ENCODE assay signal across 10 cellular contexts in genomic region chr14:101823081-101823480, GRCh38.
A peak's percentile ranks its signal among the peaks of the same experiment; 100 is the strongest.
DNase-seq lines count a peak whose midpoint lies in the region; ATAC-seq and TF ChIP-seq lines count a peak whose summit lies in the region.
"Had no signal": no experiment of that assay in that cellular context is flagged by ENCODE, and none has a peak within 500 bp of the region (broad histone marks: within the 10 kb centered on the region; RNA-seq: fewer than 3 reads in every experiment).

No MANE protein-coding gene starts in this region.

- peak overlapping the region; percentile 91 for H3K4me2 ChIP-seq in OCI-LY7 (ENCODE audit: low read length)

- peaks cover 56% of the 10 kb centered on the region for H3K36me3 ChIP-seq in OCI-LY7 (ENCODE audit: insufficient read depth, low read length)
- no peaks in the 10 kb centered on the region for H3K36me3 ChIP-seq in effector memory CD4-positive, alpha-beta T cell (ENCODE audit: control insufficient read depth, insufficient read depth, low read length)
- H3K36me3 ChIP-seq in rectal smooth muscle tissue (ENCODE audit: control insufficient read depth, insufficient read depth, low read length), result no peaks in the 10 kb centered on the region

- peak overlapping the region; percentile 36 for H3K9ac ChIP-seq in rectal smooth muscle tissue (ENCODE audit: low read length)

- peaks cover 8% of the 10 kb centered on the region for H3K9me3 ChIP-seq in OCI-LY7 (ENCODE audit: low read length)
- no peaks in the 10 kb centered on the region for H3K9me3 ChIP-seq in effector memory CD4-positive, alpha-beta T cell (ENCODE audit: control insufficient read depth, low read length)

- intact Hi-C loops in OCI-LY7 (cut with micrococcal nuclease; ENCODE audit: unreplicated experiment), result no loop called here

- H3K4me1 ChIP-seq in OCI-LY7 (ENCODE audit: insufficient read depth, low read length, poor library complexity, severe bottlenecking) (peaks cover 94% of the 10 kb centered on the region), rectal smooth muscle tissue (ENCODE audit: control insufficient read depth, insufficient read depth, low read length) (peaks cover 36% of the 10 kb centered on the region)
- peaks cover 65% of the 10 kb centered on the region for H3K4me1 ChIP-seq in effector memory CD4-positive, alpha-beta T cell (ENCODE audit: control insufficient read depth, insufficient read depth, low read length, poor library complexity, severe bottlenecking)

- H3K9me2 ChIP-seq in OCI-LY7 (ENCODE audit: insufficient read depth, low read length), result no peaks in the 10 kb centered on the region

- TF ChIP-seq CTCF in OCI-LY7 (conservative IDR thresholded peaks at IDR 0.05; ENCODE audit: low read length), result no peak

- H3K79me2 ChIP-seq in OCI-LY7 (ENCODE audit: insufficient read depth, low read depth, low read length), result peaks cover 99% of the 10 kb centered on the region

- H3K27ac ChIP-seq in OCI-LY7 (ENCODE audit: low read depth, low read length, poor library complexity, severe bottlenecking) (peak overlapping the region; percentile 93), rectal smooth muscle tissue (ENCODE audit: low read depth, low read length) (peak overlapping the region; percentile 91)
- peak overlapping the region; percentile 99 for H3K27ac ChIP-seq in effector memory CD4-positive, alpha-beta T cell (ENCODE audit: insufficient read depth, low read length, poor library complexity, severe bottlenecking)

- H2AFZ ChIP-seq in OCI-LY7 (ENCODE audit: low read length), result no peak overlapping the region

- H3K4me3 ChIP-seq in OCI-LY7 (ENCODE audit: low read depth, low read length, poor library complexity, severe bottlenecking), result peak overlapping the region; percentile 71
- peak overlapping the region; percentile 42 for H3K4me3 ChIP-seq in effector memory CD4-positive, alpha-beta T cell (ENCODE audit: insufficient read depth, low read depth, low read length, poor library complexity, severe bottlenecking)
- H3K4me3 ChIP-seq in rectal smooth muscle tissue (ENCODE audit: low read length), result peak overlapping the region; percentile 54

- POLR2A ChIA-PET in OCI-LY7 (lab: Charles Lee), result interaction anchor here (0.7 to 5.2 kb wide), 8 partner anchors 12 to 646 kb away, joined by 3 to 111 read pairs (median 6); no protein-coding TSS in a partner anchor

- DNase-seq in EH (ENCODE audit: low read depth) (peak; percentile 32), OCI-LY7 (ENCODE audit: low spot score) (no peak), NCI-H82 (lab: John Stamatoyannopoulos, UW) (no peak), NCI-H526 (lab: John Stamatoyannopoulos, UW) (no peak), NCI-H2107 treated with DMSO at 0.1 percent for 48 hours (lab: John Stamatoyannopoulos, UW; ENCODE audit: unreplicated experiment) (no peak)
- DNase-seq in effector memory CD4-positive, alpha-beta T cell, result no peak
- DNase-seq: kidney, NCI-H226 had no signal

- H3K27me3 ChIP-seq in effector memory CD4-positive, alpha-beta T cell (replicated peaks; ENCODE audit: control insufficient read depth, insufficient read depth, low read length, poor library complexity, severe bottlenecking), result no peaks in the 10 kb centered on the region
- H3K27me3 ChIP-seq in rectal smooth muscle tissue (ENCODE audit: control insufficient read depth, insufficient read depth, low read length), result no peaks in the 10 kb centered on the region

- CTCF ChIA-PET in OCI-LY7 (lab: Charles Lee; ENCODE audit: unreplicated experiment), result interaction anchor here (1.4 to 1.5 kb wide), 2 partner anchors 14 to 52 kb away, joined by 5 read pairs; no protein-coding TSS in a partner anchor

- no peak for ATAC-seq in HG03460 (IDR thresholded peaks at IDR 0.05; ENCODE audit: unreplicated experiment)

- peaks cover 23% of the 10 kb centered on the region; the same call in 1 of the 2 replicates for H4K20me1 ChIP-seq in OCI-LY7 (ENCODE audit: insufficient read depth, low read length)

- BruUV-seq in OCI-LY7 (replicated peaks; lab: Mats Ljungman, UMichigan), result TSS peak; percentile 81
